25 cellular contexts compared by ENCODE assay signal in genomic region chr4:177427097-177427665, GRCh38. TPM values are rescaled to one million over a fixed set of nuclear protein-coding genes. Genes with fewer than 3 reads are reported as not detected.
DNase-seq lines count a peak whose midpoint lies in the region; ATAC-seq, FAIRE-seq and TF ChIP-seq lines count a peak whose summit lies in the region.
"Had no signal": no experiment of that assay in that cellular context is flagged by ENCODE, and none has a peak within 500 bp of the region (broad histone marks: within the 10 kb centered on the region; RNA-seq: fewer than 3 reads in every experiment).

No MANE protein-coding gene starts in this region.

- 31% methylated on average over 3 of the region's 3 CpGs for WGBS in GM12878 (ENCODE audit: insufficient coverage, insufficient replicate concordance, low lambda C conversion rate, missing lambda C conversion rate)

- no peak overlapping the region for H3K4me3 Mint-ChIP-seq in HFFc6

- RAD21 ChIA-PET in GM12878 (lab: Charles Lee; ENCODE audit: unreplicated experiment), result no interaction called here

- POLR2A ChIA-PET in AG04449 (lab: Yijun Ruan, JAX), result interaction anchor here (0.9 kb wide), 1 partner anchor 15 kb away, joined by 3 read pairs; the partner anchor contains the start of gene AGA
- POLR2A ChIA-PET in GM12878 (lab: Charles Lee), result no interaction called here

- no peaks in the 10 kb centered on the region for H4K20me1 ChIP-seq in GM12878 (ENCODE audit: control insufficient read depth, insufficient read depth)
- H4K20me1 ChIP-seq: BLaER1 treated with 17β-estradiol and CSF1 and Interleukin-3, amounts not matched to agents 10 nM and 100 nM had no signal

- H2AFZ ChIP-seq in GM12878 (ENCODE audit: control insufficient read depth, low read depth, low read length), result no peak overlapping the region

- DNase-seq in AG04449 (ENCODE audit: low read depth, low spot score) (peak; percentile 21), HFFc6 (peak; percentile 50), GM12878 (ENCODE audit: low read depth, low spot score) (no peak), iris pigment epithelial cell (ENCODE audit: low read depth) (peak; percentile 39), Kasumi-1 (lab: John Stamatoyannopoulos, UW) (no peak), DMS79 treated with DMSO at 0.1 percent for 48 hours (lab: John Stamatoyannopoulos, UW) (no peak), ascending aorta (ENCODE audit: low spot score in 2 of 2) (no peak), Peyer's patch (no peak)
- DNase-seq: activated CD4-positive, alpha-beta T cell treated with anti-CD3 and anti-CD28 coated beads, Interleukin-2, amount 50 U/mL, for 1 hour; activated effector memory CD4-positive, alpha-beta T cell treated with anti-CD3 and anti-CD28 coated beads, Interleukin-2, amount 50 U/mL, for 16 hours; amniotic stem cell; central memory CD4-positive, alpha-beta T cell; effector CD4-positive, alpha-beta T cell; erythroblast; kidney glomerular epithelial cell; mammary epithelial cell; NCI-H1436; NCI-H2107; NK-92 treated with Interleukin-12 subunit alpha and Interleukin-12 subunit beta, amount 100 ng/mL, for 24 hours; stimulated activated CD4-positive, alpha-beta T cell treated with anti-CD3 and anti-CD28 coated beads, Interleukin-15, amount 100 ng/mL, for 24 hours; substantia nigra; upper lobe of right lung had no signal

- TF ChIP-seq POLR2A in GM12878 (IDR thresholded peaks at IDR 0.05; ENCODE audit: low read depth, low read length), result no peak
- no peak for TF ChIP-seq POLR2A in Peyer's patch (IDR thresholded peaks at IDR 0.05)

- no peaks in the 10 kb centered on the region for H3K9me3 Mint-ChIP-seq in HFFc6

- ATAC-seq in GM12878, result no peak
- ATAC-seq: Panc1, upper lobe of right lung had no signal

- no peaks in the 10 kb centered on the region for H3K27me3 ChIP-seq in GM12878 (replicated peaks in 1 of 2; ENCODE audit: control insufficient read depth in 2 of 2, insufficient read depth in 2 of 2, low read length in 1 of 2)
- H3K27me3 ChIP-seq in ascending aorta, result no peaks in the 10 kb centered on the region
- no peaks in the 10 kb centered on the region for H3K27me3 ChIP-seq in Peyer's patch
- H3K27me3 ChIP-seq: BLaER1 treated with 17β-estradiol and CSF1 and Interleukin-3, amounts not matched to agents 10 nM and 100 nM; upper lobe of right lung had no signal

- in situ Hi-C loops in GM12878 (cut with MboI), result no loop called here

- intact Hi-C loops in GM12878 (cut with micrococcal nuclease; ENCODE audit: unreplicated experiment) (no loop called here), ascending aorta (cut with DNase I) (no loop called here)

- H3K9ac ChIP-seq in GM12878 (ENCODE audit: control insufficient read depth, insufficient read depth, low read length), result no peak overlapping the region
- H3K9ac ChIP-seq: BLaER1 treated with 17β-estradiol and CSF1 and Interleukin-3, amounts not matched to agents 10 nM and 100 nM had no signal

- H3K4me2 ChIP-seq in GM12878 (ENCODE audit: control insufficient read depth, insufficient read depth), result no peak overlapping the region
- H3K4me2 ChIP-seq: BLaER1 treated with 17β-estradiol and CSF1 and Interleukin-3, amounts not matched to agents 10 nM and 100 nM had no signal

- TF ChIP-seq EP300 in GM12878 (IDR thresholded peaks at IDR 0.05; ENCODE audit: borderline replicate concordance in 1 of 2, control insufficient read depth in 1 of 2, low read depth in 2 of 2, low read length in 2 of 2), result no peak

- no peaks in the 10 kb centered on the region for H3K4me1 ChIP-seq in GM12878 (ENCODE audit: control insufficient read depth, insufficient read depth, low read length)
- H3K4me1 ChIP-seq in ascending aorta, result no peaks in the 10 kb centered on the region
- H3K4me1 ChIP-seq in Peyer's patch, result no peaks in the 10 kb centered on the region
- H3K4me1 ChIP-seq: BLaER1 treated with 17β-estradiol and CSF1 and Interleukin-3, amounts not matched to agents 10 nM and 100 nM; upper lobe of right lung had no signal

- H3K27ac Mint-ChIP-seq in HFFc6, result peak overlapping the region; percentile 82

- H3K4me3 ChIP-seq in AG04449 (ENCODE audit: low read depth, low read length) (no peak overlapping the region), GM12878 (no peak overlapping the region), ascending aorta (no peak overlapping the region), Peyer's patch (no peak overlapping the region)
- H3K4me3 ChIP-seq: BLaER1 treated with 17β-estradiol and CSF1 and Interleukin-3, amounts not matched to agents 10 nM and 100 nM; upper lobe of right lung had no signal

- H3K27ac ChIP-seq in GM12878 (ENCODE audit: control insufficient read depth, insufficient read depth), result no peak overlapping the region
- no peak overlapping the region for H3K27ac ChIP-seq in ascending aorta
- H3K27ac ChIP-seq in Peyer's patch, result no peak overlapping the region
- H3K27ac ChIP-seq: BLaER1 treated with 17β-estradiol and CSF1 and Interleukin-3, amounts not matched to agents 10 nM and 100 nM; HL-60; upper lobe of right lung had no signal

- H3K9me3 ChIP-seq in GM12878 (replicated peaks; ENCODE audit: control insufficient read depth, insufficient read depth, low read length), result no peaks in the 10 kb centered on the region
- H3K9me3 ChIP-seq in ascending aorta, result no peaks in the 10 kb centered on the region
- H3K9me3 ChIP-seq in Peyer's patch, result no peaks in the 10 kb centered on the region
- H3K9me3 ChIP-seq: BLaER1 treated with 17β-estradiol and CSF1 and Interleukin-3, amounts not matched to agents 10 nM and 100 nM; upper lobe of right lung had no signal

- BruUV-seq in GM12878 (replicated peaks; lab: Mats Ljungman, UMichigan), result no TSS peak

- no peaks in the 10 kb centered on the region for H3K79me2 ChIP-seq in GM12878 (ENCODE audit: control insufficient read depth, insufficient read depth, low read length)

- no peak for TF ChIP-seq RAD21 in GM12878 (IDR thresholded peaks at IDR 0.05; ENCODE audit: insufficient read depth, low read depth, low read length)

- peak; percentile 49 for FAIRE-seq in GM12878 (lab: Jason Lieb, UNC)

- no peaks in the 10 kb centered on the region for H3K27me3 Mint-ChIP-seq in HFFc6 (ENCODE audit: insufficient read depth)

- CTCF ChIA-PET in AG04449 (lab: Yijun Ruan, JAX), result no interaction called here
- CTCF ChIA-PET in GM12878 (lab: Yijun Ruan, JAX), result no interaction called here

- SMC1A ChIA-PET in GM12878 (lab: Charles Lee; ENCODE audit: uncharacterized antibody, unreplicated experiment), result no interaction called here

- TF ChIP-seq CTCF in AG04449 (IDR thresholded peaks at IDR 0.05; ENCODE audit: insufficient read depth, low read length, missing control alignments) (no peak), HFFc6 (IDR thresholded peaks at IDR 0.05) (no peak), GM12878 (IDR thresholded peaks at IDR 0.05 in 2 of 3, conservative IDR thresholded peaks at IDR 0.05 in 1 of 3; ENCODE audit: control insufficient read depth in 2 of 3, extremely low read depth in 1 of 3, insufficient read depth in 1 of 3, low read depth in 3 of 3, low read length in 3 of 3) (no peak), ascending aorta (IDR thresholded peaks at IDR 0.05) (no peak), Peyer's patch (IDR thresholded peaks at IDR 0.05) (no peak)

- H3K36me3 ChIP-seq in GM12878 (ENCODE audit: control insufficient read depth in 2 of 2, insufficient read depth in 2 of 2, low read length in 1 of 2) (no peaks in the 10 kb centered on the region), ascending aorta (no peaks in the 10 kb centered on the region), Peyer's patch (peaks cover 0 to 7% (median 0%) of the 10 kb centered on the region in 3 donors)

- H3K36me3 Mint-ChIP-seq in HFFc6 (ENCODE audit: low read depth), result peaks cover 11% of the 10 kb centered on the region

- H3K4me1 Mint-ChIP-seq in HFFc6 (ENCODE audit: low read depth), result peaks cover 25% of the 10 kb centered on the region

TF ChIP-seq in GM12878, 131 proteins besides CTCF, POLR2A, EP300 and RAD21 (continues in another document):
- TF ChIP-seq KLF5 (IDR thresholded peaks at IDR 0.05; ENCODE audit: partially characterized antibody) (no peak), SREBF1 (IDR thresholded peaks at IDR 0.05; ENCODE audit: low read length) (no peak), NFXL1 (IDR thresholded peaks at IDR 0.05; ENCODE audit: borderline replicate concordance) (no peak), SMC3 (IDR thresholded peaks at IDR 0.05; ENCODE audit: borderline replicate concordance, low read length) (no peak), WRNIP1 (IDR thresholded peaks at IDR 0.05; ENCODE audit: borderline replicate concordance, low read depth, low read length) (no peak), NFYA (IDR thresholded peaks at IDR 0.05; ENCODE audit: borderline replicate concordance, low read depth, low read length) (no peak), TBL1XR1 (IDR thresholded peaks at IDR 0.05; ENCODE audit: low read depth, low read length) (no peak), HDAC2 (IDR thresholded peaks at IDR 0.05) (no peak), MTA2 (IDR thresholded peaks at IDR 0.05; ENCODE audit: low read depth) (no peak), STAT1 (conservative IDR thresholded peaks at IDR 0.05) (no peak), MAX (IDR thresholded peaks at IDR 0.05; ENCODE audit: low read depth, low read length) (no peak), GATAD2B (conservative IDR thresholded peaks at IDR 0.05; ENCODE audit: low read depth) (no peak)

RNA-seq across cellular contexts. Expression of gene AGA, which starts 15.1 kb away (rescaled TPM):
- total RNA-seq in HFFc6 (2021; fragmentation: NEBNext Ultra II Directional; extraction: Animal tissue kit (Norgen Biotek cat#: 25700)), result 10 to 100 TPM; 41.5 to 53.7 (median 47.4) TPM
- total RNA-seq in GM12878 (2013; cell fraction: nucleolus; rRNA removed), result 31.1 and 35.8 TPM in 2 replicates
- total RNA-seq in GM12878 (2014; rRNA removed) (23.0 and 28.9 TPM in 2 replicates), GM12878 (2014; rRNA removed; fragmentation: Illumina TruSeq; extraction: Trizol) (35.2 and 35.5 TPM in 2 replicates), GM12878 (2021) (18.9 and 19.1 TPM in 2 replicates), ascending aorta (4.5 TPM), Peyer's patch (10 to 100 TPM; 11.2 to 18.8 (median 14.9) TPM)
- polyA plus RNA-seq in GM12878 (2011; ENCODE audit: low read depth), result 10.0 TPM
- polyA plus RNA-seq in GM12878 (2011; rRNA removed) (22.5 and 28.7 TPM in 2 replicates), GM12878 (2014; fragmentation: Illumina TruSeq; extraction: Trizol) (37.1 and 39.6 TPM in 2 replicates), GM12878 (2014; fragmentation: Nextera tagmentation; extraction: Ambion mirVana) (10 to 100 TPM; 27.4 to 37.6 TPM), GM12878 (2014; rRNA removed) (17.1 and 20.7 TPM in 2 replicates), GM12878 (2016; fragmentation: Nextera tagmentation; extraction: Ambion mirVana) (10 to 100 TPM; 23.1 to 25.8 TPM)
- 18.7 and 21.6 TPM in 2 replicates for polyA plus RNA-seq in GM12878 (2011; cell fraction: cytosol; rRNA removed)
- 22.5 and 24.1 TPM in 2 replicates for polyA plus RNA-seq in GM12878 (2011; cell fraction: nucleus; rRNA removed)
- 14.4 and 17.6 TPM in 2 replicates for polyA plus RNA-seq in GM12878 (2012)
- polyA minus RNA-seq in GM12878 (2011; rRNA and poly(A)+ RNA removed), result 16.0 and 17.2 TPM in 2 replicates
- 11.2 and 15.0 TPM in 2 replicates for polyA minus RNA-seq in GM12878 (2011; cell fraction: cytosol; rRNA and poly(A)+ RNA removed)
- 6.5 and 10.7 TPM in 2 replicates for polyA minus RNA-seq in GM12878 (2011; cell fraction: nucleus; rRNA and poly(A)+ RNA removed)

Comparison
In these comparisons a context has a peak if more than half of its experiments do, and no peak if none do; other contexts are left out.
1. DNase-seq: peak in AG04449 (single experiment), HFFc6 (single experiment) and iris pigment epithelial cell (single experiment); none in GM12878 (single experiment), Kasumi-1 (0 of 2), DMS79 treated with DMSO at 0.1 percent for 48 hours (single experiment), ascending aorta (0 of 2) and Peyer's patch (0 of 3).